In the genomic region with DNA sequence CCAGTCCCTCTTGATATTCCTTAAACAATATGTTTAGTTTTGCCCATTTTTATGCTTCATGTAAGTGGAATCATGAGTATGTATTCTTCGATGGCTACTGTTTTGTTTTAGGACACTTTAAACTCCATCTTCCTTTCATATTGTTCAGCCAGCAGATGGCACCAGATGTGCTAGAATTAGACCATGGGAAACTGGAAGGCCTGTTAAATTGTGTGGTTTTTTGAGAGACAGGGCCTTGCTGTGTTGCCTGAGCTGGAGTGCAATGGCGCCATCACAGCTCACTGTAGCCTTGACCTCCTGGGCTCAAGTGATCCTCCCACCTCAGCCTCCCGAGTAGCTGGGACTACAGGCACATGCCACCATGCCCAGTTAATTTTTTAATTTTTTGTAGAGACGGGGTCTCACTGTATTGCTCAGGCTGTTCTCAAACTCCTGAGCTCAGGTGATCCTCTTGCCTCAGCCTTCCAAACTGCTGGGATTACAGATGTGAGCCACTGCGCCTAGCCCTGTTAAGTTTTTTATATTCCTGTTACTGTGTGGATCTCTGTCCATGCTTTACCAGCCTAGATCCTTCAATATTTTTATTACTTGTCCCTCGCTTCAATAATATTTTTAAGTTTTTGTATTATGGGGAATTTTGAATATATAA, we compare ENCODE assay signal across 7 cellular contexts. TPM values are rescaled to one million over a fixed set of nuclear protein-coding genes. Genes with fewer than 3 reads are reported as not detected.
A peak's percentile ranks its signal among the peaks of the same experiment; 100 is the strongest.
DNase-seq lines count a peak whose midpoint lies in the region; ATAC-seq and TF ChIP-seq lines count a peak whose summit lies in the region.
"Not testable (repeated sequence)": the region's sequence is repeated elsewhere in the genome, so short reads cannot be mapped to it uniquely, and the experiment has no call there.

No MANE protein-coding gene starts in this region.

- peak; percentile 58 for TF ChIP-seq CTCF in OCI-LY7 (conservative IDR thresholded peaks at IDR 0.05; ENCODE audit: low read length)
- TF ChIP-seq CTCF in osteoblast (IDR thresholded peaks at IDR 0.05; ENCODE audit: extremely low read depth, low read depth, low read length) = peak; percentile 34

- H3K79me2 ChIP-seq in OCI-LY7 (ENCODE audit: insufficient read depth, low read depth, low read length) (peaks cover 18% of the 10 kb centered on the region), osteoblast (ENCODE audit: insufficient read depth, low read length) (peaks cover 22% of the 10 kb centered on the region)

- H3K9me2 ChIP-seq in OCI-LY7 (ENCODE audit: insufficient read depth, low read length) = not testable (repeated sequence)

- not testable (repeated sequence) for H2AFZ ChIP-seq in OCI-LY7 (ENCODE audit: low read length); osteoblast (ENCODE audit: low read length)

- not testable (repeated sequence) for H3K4me1 ChIP-seq in OCI-LY7 (ENCODE audit: insufficient read depth, low read length, poor library complexity, severe bottlenecking); osteoblast (ENCODE audit: insufficient read depth, low read length)

- POLR2A ChIA-PET in OCI-LY7 (lab: Charles Lee) = not testable (repeated sequence)

- DNase-seq in GF-D8 (lab: John Stamatoyannopoulos, UW) (peak; percentile 33), OCI-LY7 (ENCODE audit: low spot score) (peak; percentile 52), cerebellar cortex (ENCODE audit: low spot score) (peak; percentile 56)
- peak; percentile 35 for DNase-seq in activated CD4-positive, alpha-beta T cell treated with anti-CD3 and anti-CD28 coated beads, Interleukin-2, amount 50 U/mL, for 1 hour
- not testable (repeated sequence) for DNase-seq in left ventricle myocardium superior; osteoblast (ENCODE audit: insufficient read length, low spot score, missing footprints)

- peak; percentile 50 for ATAC-seq in HG03442 (IDR thresholded peaks at IDR 0.05; ENCODE audit: unreplicated experiment)
- ATAC-seq in left ventricle myocardium superior = peak; percentile 66

- H3K36me3 ChIP-seq in OCI-LY7 (ENCODE audit: insufficient read depth, low read length) (peaks cover 44% of the 10 kb centered on the region), osteoblast (ENCODE audit: insufficient read depth, low read length) (peaks cover 11% of the 10 kb centered on the region)

- not testable (repeated sequence) for H3K27ac ChIP-seq in OCI-LY7 (ENCODE audit: low read depth, low read length, poor library complexity, severe bottlenecking); osteoblast (ENCODE audit: low read depth, low read length)

- BruUV-seq in OCI-LY7 (replicated peaks; lab: Mats Ljungman, UMichigan) = not testable (repeated sequence)

- H3K27me3 ChIP-seq in osteoblast (ENCODE audit: insufficient read depth, low read length) = not testable (repeated sequence)

- CTCF ChIA-PET in OCI-LY7 (lab: Charles Lee; ENCODE audit: unreplicated experiment) = not testable (repeated sequence)

- not testable (repeated sequence) for H3K9me3 ChIP-seq in OCI-LY7 (ENCODE audit: low read length); osteoblast (ENCODE audit: low read depth, low read length)

- H3K4me2 ChIP-seq in OCI-LY7 (ENCODE audit: low read length); osteoblast (ENCODE audit: insufficient read depth, low read length): not testable (repeated sequence)

- intact Hi-C loops in OCI-LY7 (cut with micrococcal nuclease; ENCODE audit: unreplicated experiment) = loop anchor here (5.0 kb wide), 1 partner anchor 39 kb away; no protein-coding TSS in a partner anchor
- intact Hi-C loops in left ventricle myocardium superior (cut with micrococcal nuclease) = not testable (repeated sequence)

- not testable (repeated sequence) for H4K20me1 ChIP-seq in OCI-LY7 (ENCODE audit: insufficient read depth, low read length); osteoblast (ENCODE audit: insufficient read depth, low read length)

- not testable (repeated sequence) for H3K4me3 ChIP-seq in OCI-LY7 (ENCODE audit: low read depth, low read length, poor library complexity, severe bottlenecking); osteoblast (ENCODE audit: insufficient read depth, low read length)

RNA-seq across cellular contexts. Expression of gene TIMM23, which starts 11.4 kb away (rescaled TPM):
- 50.5 and 50.6 TPM in 2 replicates for total RNA-seq in OCI-LY7 (2014; rRNA removed; shearing (Covaris generic))
- total RNA-seq in OCI-LY7 (2022) (51.7 and 59.1 TPM in 2 replicates), left ventricle myocardium superior (89.7 TPM), osteoblast (60.4 and 62.6 TPM in 2 replicates)

RNA-seq across cellular contexts. Expression of gene NCOA4, which starts 46.8 kb away (rescaled TPM):
- 78.8 and 100.0 TPM in 2 replicates for total RNA-seq in OCI-LY7 (2014; rRNA removed; shearing (Covaris generic))
- total RNA-seq in OCI-LY7 (2022) (71.1 and 72.4 TPM in 2 replicates), left ventricle myocardium superior (333 TPM), osteoblast (260 TPM in 2 replicates)
